8 cellular contexts compared by ENCODE assay signal in genomic region chr15:34223904-34224596, GRCh38. TPM values are rescaled to one million over a fixed set of nuclear protein-coding genes. Genes with fewer than 3 reads are reported as not detected.
DNase-seq lines count a peak whose midpoint lies in the region; ATAC-seq and TF ChIP-seq lines count a peak whose summit lies in the region.

No MANE protein-coding gene starts in this region.

- DNase-seq in NCI-H748 (lab: John Stamatoyannopoulos, UW; ENCODE audit: unreplicated experiment): peak; percentile 12
- DNase-seq in NCI-H748 treated with DMSO at 0.1 percent for 48 hours (lab: John Stamatoyannopoulos, UW): no peak
- no peak for DNase-seq in dorsolateral prefrontal cortex
- DNase-seq in aorta: no peak
- DNase-seq in activated effector memory CD4-positive, alpha-beta T cell treated with Interleukin-2 at 50 U/mL for 16 hours: no peak
- no peak for DNase-seq in glomerular visceral epithelial cell (ENCODE audit: extremely low spot score)

- peak overlapping the region; percentile 81 for H3K9ac ChIP-seq in OCI-LY3 (ENCODE audit: low read length)

- TF ChIP-seq CTCF in OCI-LY3 (IDR thresholded peaks at IDR 0.05; ENCODE audit: low read depth, low read length): no peak
- TF ChIP-seq CTCF in dorsolateral prefrontal cortex (IDR thresholded peaks at IDR 0.05 in 54 of 56, conservative IDR thresholded peaks at IDR 0.05 in 2 of 56; ENCODE audit: low read depth in 1 of 56, partially characterized antibody in 56 of 56): no peak

- no peaks in the 10 kb centered on the region for H4K20me1 ChIP-seq in OCI-LY3 (ENCODE audit: insufficient read depth, low read length)

- H3K27me3 ChIP-seq in OCI-LY3 (ENCODE audit: low read depth, low read length) (no peaks in the 10 kb centered on the region), dorsolateral prefrontal cortex (no peaks in the 10 kb centered on the region), mononuclear cell (ENCODE audit: insufficient read depth, low read length) (no peaks in the 10 kb centered on the region), aorta (ENCODE audit: control insufficient read depth in 1 of 2, insufficient read depth in 2 of 2, low read length in 1 of 2) (no peaks in the 10 kb centered on the region)

- H3K4me1 ChIP-seq in OCI-LY3 (ENCODE audit: low read length) (peaks cover 9% of the 10 kb centered on the region; the same call in 1 of the 2 replicates), mononuclear cell (ENCODE audit: insufficient read depth, low read length) (peaks cover 17% of the 10 kb centered on the region), aorta (ENCODE audit: control insufficient read depth in 1 of 2, insufficient read depth in 2 of 2, low read length in 2 of 2) (peaks cover 0 to 2% of the 10 kb centered on the region in 2 donors)

- H3K9me3 ChIP-seq in OCI-LY3 (ENCODE audit: insufficient read depth, low read length): no peaks in the 10 kb centered on the region
- H3K9me3 ChIP-seq in mononuclear cell (ENCODE audit: low read depth, low read length): no peaks in the 10 kb centered on the region
- H3K9me3 ChIP-seq in aorta (ENCODE audit: control insufficient read depth, low read length): no peaks in the 10 kb centered on the region

- peaks cover 28% of the 10 kb centered on the region for H3K79me2 ChIP-seq in OCI-LY3 (ENCODE audit: low read length)

- H3K36me3 ChIP-seq in OCI-LY3 (replicated peaks; ENCODE audit: low read depth, low read length): peaks cover 12% of the 10 kb centered on the region
- peaks cover 0 to 3% of the 10 kb centered on the region in 2 donors for H3K36me3 ChIP-seq in aorta (ENCODE audit: control insufficient read depth in 1 of 2, insufficient read depth in 2 of 2, low read length in 1 of 2)

- H3K27ac ChIP-seq in OCI-LY3 (ENCODE audit: low read length) (peak overlapping the region; percentile 61), dorsolateral prefrontal cortex (peak overlapping the region; percentile 44 to 96 (median 89)), aorta (ENCODE audit: low read depth in 1 of 2, low read length in 2 of 2) (peak overlapping the region in 1 of 2 donors; percentile 87)

- 42 to 49% methylated on average over 24 of the region's 24 CpGs for WGBS in aorta, 2 donors

- H2AFZ ChIP-seq in OCI-LY3 (ENCODE audit: low read depth, low read length): peak overlapping the region; percentile 75

- ATAC-seq in aorta (ENCODE audit: low FRiP score): no peak

- intact Hi-C loops in dorsolateral prefrontal cortex (cut with DNase I): loop anchor here (1.0 to 10.0 kb wide), 5 partner anchors 119 to 761 kb away; partner anchors contain the start of genes PGBD4 (in 2 of the 2), EMC7 (in 1 of the 2), LPCAT4 (in 1 of the 2) and NOP10 (in 1 of the 2)
- intact Hi-C loops in aorta (cut with DNase I): loop anchor here in 1 of 2 donors (2.0 to 10.0 kb wide), 2 partner anchors 121 to 361 kb away; partner anchors contain the start of genes GOLGA8B and PGBD4

- H3K4me3 ChIP-seq in OCI-LY3 (ENCODE audit: low read length) (peak overlapping the region; percentile 96), dorsolateral prefrontal cortex (peak overlapping the region; percentile 66 to 100 (median 94)), mononuclear cell (ENCODE audit: low read length) (peak overlapping the region; percentile 80), aorta (ENCODE audit: low read length in 2 of 2) (peak overlapping the region; percentile 43 to 51)

- H3K4me2 ChIP-seq in OCI-LY3 (ENCODE audit: low read length): peak overlapping the region; percentile 89

RNA-seq across cellular contexts. Expression of gene EMC4, which starts 0.8 kb away (rescaled TPM):
- 100 to 1,000 TPM in 91 of 120 experiments, 10 to 100 TPM in 29; 67.9 to 133 (median 109) TPM for total RNA-seq in dorsolateral prefrontal cortex
- total RNA-seq in mononuclear cell: 43.6 TPM
- 10 to 100 TPM; 64.9 to 71.8 TPM for total RNA-seq in aorta
- polyA plus RNA-seq in aorta: 100 to 1,000 TPM; 105 to 130 TPM

RNA-seq across cellular contexts. Expression of gene KATNBL1, which starts 14.2 kb away (rescaled TPM):
- total RNA-seq in dorsolateral prefrontal cortex: 10 to 100 TPM; 37.3 to 94.1 (median 63.6) TPM
- 12.0 TPM for total RNA-seq in mononuclear cell
- 10 to 100 TPM; 64.5 to 64.7 TPM for total RNA-seq in aorta
- polyA plus RNA-seq in aorta: 10 to 100 TPM; 16.4 to 32.0 TPM
